14 cellular contexts compared by ENCODE assay signal in the genomic region with DNA sequence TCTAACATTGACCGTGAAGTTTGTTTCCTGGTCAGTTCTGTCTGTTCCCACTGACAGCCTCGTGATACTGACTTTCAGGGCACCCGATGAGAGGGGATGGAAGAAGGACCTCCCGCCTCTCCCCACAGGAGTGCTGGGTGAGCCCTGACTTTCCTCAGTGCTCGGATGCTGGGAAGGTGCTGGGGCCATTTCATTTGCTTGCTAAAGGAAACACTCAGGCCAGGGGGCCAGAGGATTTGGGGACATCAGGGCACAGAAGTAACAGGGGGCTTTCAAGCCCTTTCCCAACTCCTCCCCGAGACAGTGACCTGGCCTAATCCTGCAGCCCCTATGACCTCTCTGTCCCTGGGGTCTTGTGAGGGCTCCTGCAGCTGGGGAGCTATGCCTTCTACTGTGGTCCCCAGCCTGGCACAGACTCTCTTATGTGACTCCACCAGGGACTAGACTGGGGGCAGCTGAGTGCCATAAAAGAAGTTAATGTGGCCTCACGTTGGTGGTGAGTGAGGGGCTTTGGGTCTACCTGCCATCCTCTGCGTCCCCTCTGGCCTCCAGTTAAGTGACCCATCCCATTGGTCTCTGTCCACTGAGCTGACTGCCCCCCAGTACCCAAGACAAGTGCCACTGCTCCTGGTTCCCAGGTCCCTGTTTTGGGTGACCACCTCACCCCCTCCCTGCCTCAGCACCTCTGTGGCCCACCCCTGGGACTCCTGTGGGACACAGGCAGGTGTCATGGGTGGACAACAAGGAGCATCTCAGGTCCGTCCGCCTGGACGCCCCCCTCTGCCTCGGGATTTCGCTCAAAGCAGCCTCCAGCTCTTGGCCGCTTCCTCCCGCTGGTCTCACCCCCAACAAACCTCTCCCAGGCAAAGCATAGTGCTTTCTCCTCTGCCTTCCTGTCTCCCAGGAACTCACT. TPM values are rescaled to one million over a fixed set of nuclear protein-coding genes. Genes with fewer than 3 reads are reported as not detected.
DNase-seq lines count a peak whose midpoint lies in the region; ATAC-seq and TF ChIP-seq lines count a peak whose summit lies in the region.
"Had no signal": no experiment of that assay in that cellular context is flagged by ENCODE, and none has a peak within 500 bp of the region (broad histone marks: within the 10 kb centered on the region; RNA-seq: fewer than 3 reads in every experiment).

No MANE protein-coding gene starts in this region.

- peaks cover 10% of the 10 kb centered on the region for H3K4me1 Mint-ChIP-seq in endothelial cell (ENCODE audit: unreplicated experiment)
- H3K4me1 Mint-ChIP-seq: CD4-positive, CD25-positive, alpha-beta regulatory T cell had no signal

- no peaks in the 10 kb centered on the region for H3K27me3 Mint-ChIP-seq in endothelial cell (ENCODE audit: unreplicated experiment)

- H3K27me3 ChIP-seq in IMR-90 (ENCODE audit: control insufficient read depth, insufficient read depth, low read length): no peaks in the 10 kb centered on the region
- H3K27me3 ChIP-seq in neuronal stem cell (ENCODE audit: control insufficient read depth in 3 of 3, insufficient read depth in 3 of 3, low read depth in 1 of 3, low read length in 3 of 3): no peaks in the 10 kb centered on the region
- H3K27me3 ChIP-seq: BLaER1 had no signal

- H4K20me1 ChIP-seq in IMR-90 (ENCODE audit: insufficient read depth, low read length): no peaks in the 10 kb centered on the region
- H4K20me1 ChIP-seq: BLaER1 had no signal

- H3K18ac ChIP-seq in IMR-90 (ENCODE audit: low read depth, low read length) (no peak overlapping the region), neuronal stem cell (ENCODE audit: low read length) (peak overlapping the region; percentile 67)

- no peak overlapping the region for H2AK9ac ChIP-seq in IMR-90 (replicated peaks; ENCODE audit: low read depth, low read length, poor library complexity)

- H2AFZ ChIP-seq in IMR-90 (replicated peaks; ENCODE audit: low read length, poor library complexity) (peak overlapping the region; percentile 18), neuronal stem cell (ENCODE audit: low read length) (no peak overlapping the region)

- H3K9ac ChIP-seq in IMR-90 (ENCODE audit: low read depth, low read length): no peak overlapping the region
- no peak overlapping the region for H3K9ac ChIP-seq in neuronal stem cell (ENCODE audit: low read depth, low read length, poor library complexity)
- H3K9ac ChIP-seq: BLaER1 had no signal

- H4K5ac ChIP-seq in IMR-90 (ENCODE audit: low read depth, low read length): no peak overlapping the region

- no peak overlapping the region for H2BK120ac ChIP-seq in IMR-90 (ENCODE audit: low read depth, low read length)
- H2BK120ac ChIP-seq in neuronal stem cell (ENCODE audit: low read depth, low read length): no peak overlapping the region

- H2BK12ac ChIP-seq in neuronal stem cell (ENCODE audit: low read length): peak overlapping the region; percentile 24

- H3K27ac ChIP-seq in IMR-90 (ENCODE audit: insufficient read depth, low read length) (no peak overlapping the region), neuronal stem cell (replicated peaks; ENCODE audit: low read length) (no peak overlapping the region)
- H3K27ac ChIP-seq: 22Rv1, BLaER1 had no signal

- no peaks in the 10 kb centered on the region for H3K79me1 ChIP-seq in IMR-90 (ENCODE audit: low read depth in 1 of 2, low read length in 2 of 2)
- no peaks in the 10 kb centered on the region for H3K79me1 ChIP-seq in neuronal stem cell (ENCODE audit: low read depth, low read length)

- H3K23ac ChIP-seq in IMR-90 (ENCODE audit: low read depth, low read length) (no peak overlapping the region), neuronal stem cell (ENCODE audit: low read depth, low read length, poor library complexity) (peak overlapping the region; percentile 39)

- no peak for TF ChIP-seq RAD21 in IMR-90 (IDR thresholded peaks at IDR 0.05; ENCODE audit: low read length)

- no peak overlapping the region for H3K4me3 Mint-ChIP-seq in endothelial cell (ENCODE audit: unreplicated experiment)
- H3K4me3 Mint-ChIP-seq: CD4-positive, CD25-positive, alpha-beta regulatory T cell had no signal

- H2AK5ac ChIP-seq in IMR-90 (ENCODE audit: low read depth, low read length) (peak overlapping the region; percentile 13; the same call in 1 of the 2 replicates), neuronal stem cell (ENCODE audit: low read depth, low read length) (peak overlapping the region; percentile 53)

- H2BK15ac ChIP-seq in IMR-90 (ENCODE audit: low read depth, low read length) (no peak overlapping the region), neuronal stem cell (ENCODE audit: low read length) (peak overlapping the region; percentile 28)

- no TSS peak for BruUV-seq in IMR-90 (replicated peaks; lab: Mats Ljungman, UMichigan)

- H3K56ac ChIP-seq in IMR-90 (ENCODE audit: extremely low read depth, insufficient read depth, low read length): no peak overlapping the region

- H3K36me3 ChIP-seq in IMR-90 (ENCODE audit: control insufficient read depth, insufficient read depth, low read length): no peaks in the 10 kb centered on the region
- H3K36me3 ChIP-seq in neuronal stem cell (replicated peaks in 1 of 2; ENCODE audit: control insufficient read depth in 2 of 2, insufficient read depth in 2 of 2, low read length in 2 of 2): no peaks in the 10 kb centered on the region
- H3K36me3 ChIP-seq: BLaER1 had no signal

- peaks cover 9% of the 10 kb centered on the region; the same call in 1 of the 2 replicates for H3K9me1 ChIP-seq in IMR-90 (ENCODE audit: insufficient read depth, low read length)

- no peaks in the 10 kb centered on the region for H3K9me3 ChIP-seq in IMR-90 (ENCODE audit: control insufficient read depth, insufficient read depth, low read length)
- no peaks in the 10 kb centered on the region for H3K9me3 ChIP-seq in neuronal stem cell (replicated peaks in 1 of 2; ENCODE audit: control insufficient read depth in 2 of 2, insufficient read depth in 1 of 2, low read depth in 1 of 2, low read length in 2 of 2)
- H3K9me3 ChIP-seq: BLaER1 had no signal

- in situ Hi-C loops in IMR-90 (cut with MboI; ENCODE audit: low sequenced_read_pairs): no loop called here

- H4K91ac ChIP-seq in IMR-90 (ENCODE audit: insufficient read depth, low read depth, low read length) (no peak overlapping the region), neuronal stem cell (ENCODE audit: low read depth, low read length, poor library complexity) (no peak overlapping the region)

- ATAC-seq in IMR-90 (ENCODE audit: low read depth) (no peak), GM18873 (IDR thresholded peaks at IDR 0.05; ENCODE audit: low FRiP score, unreplicated experiment) (no peak)

- WGBS in IMR-90 (ENCODE audit: extremely low coverage in 2 of 2, insufficient read length in 1 of 2), 2 experiments: 92% methylated on average over 2 of the region's 15 CpGs; no CpG with 5 or more reads in 1 of the 2 experiments
- WGBS in neuronal stem cell (ENCODE audit: extremely low coverage in 2 of 2, insufficient read length in 2 of 2, insufficient replicate concordance in 1 of 2), 2 donors: no CpG with 5 or more reads among the region's 15 CpGs

- H3K4me2 ChIP-seq in IMR-90 (ENCODE audit: low read depth, low read length): no peak overlapping the region
- H3K4me2 ChIP-seq in neuronal stem cell (ENCODE audit: insufficient read depth, low read length, poor library complexity, severe bottlenecking): no peak overlapping the region
- H3K4me2 ChIP-seq: BLaER1 had no signal

- no peaks in the 10 kb centered on the region for H3K9me3 Mint-ChIP-seq in endothelial cell (ENCODE audit: unreplicated experiment)

- H2BK20ac ChIP-seq in IMR-90 (ENCODE audit: low read depth, low read length): no peak overlapping the region

- dilution Hi-C loops in IMR-90 (cut with HindIII; ENCODE audit: low sequenced_read_pairs, unreplicated experiment): loop anchor here (25.0 kb wide), 1 partner anchor 88 kb away; no protein-coding TSS in a partner anchor

- intact Hi-C loops in IMR-90 (cut with micrococcal nuclease): no loop called here

- CTCF ChIA-PET in IMR-90 (lab: Yijun Ruan, JAX): interaction anchor here (1.1 to 1.4 kb wide), 2 partner anchors 12 to 88 kb away, joined by 3 to 4 read pairs; no protein-coding TSS in a partner anchor

- H2BK5ac ChIP-seq in IMR-90 (ENCODE audit: low read depth, low read length, poor library complexity, severe bottlenecking) (no peak overlapping the region), neuronal stem cell (ENCODE audit: low read length) (peak overlapping the region; percentile 63)

- TF ChIP-seq CTCF in IMR-90 (conservative IDR thresholded peaks at IDR 0.05; ENCODE audit: low read depth, low read length): no peak
- no peak for TF ChIP-seq CTCF in endothelial cell (IDR thresholded peaks at IDR 0.05; ENCODE audit: unreplicated experiment)

- H3K4me1 ChIP-seq in IMR-90 (ENCODE audit: control insufficient read depth, insufficient read depth, low read length) (peaks cover 12% of the 10 kb centered on the region), neuronal stem cell (ENCODE audit: control insufficient read depth in 2 of 2, insufficient read depth in 1 of 2, low read depth in 1 of 2, low read length in 2 of 2) (peaks cover 0 to 4% of the 10 kb centered on the region in 2 donors)

- H3K4ac ChIP-seq in IMR-90 (ENCODE audit: low read depth, low read length) (no peak overlapping the region), neuronal stem cell (ENCODE audit: low read length) (no peak overlapping the region)

- H3K36me3 Mint-ChIP-seq in endothelial cell (ENCODE audit: low read depth, unreplicated experiment): peaks cover 4% of the 10 kb centered on the region
- H3K36me3 Mint-ChIP-seq: CD4-positive, CD25-positive, alpha-beta regulatory T cell had no signal

- peak overlapping the region; percentile 31 for H3K27ac Mint-ChIP-seq in endothelial cell (ENCODE audit: unreplicated experiment)
- H3K27ac Mint-ChIP-seq: CD4-positive, CD25-positive, alpha-beta regulatory T cell had no signal

- H3K14ac ChIP-seq in IMR-90 (replicated peaks; ENCODE audit: low read depth, low read length) (no peak overlapping the region), neuronal stem cell (ENCODE audit: low read length) (no peak overlapping the region)

- no peak for TF ChIP-seq POLR2A in IMR-90 (IDR thresholded peaks at IDR 0.05; ENCODE audit: low read depth, low read length)

- POLR2A ChIA-PET in IMR-90 (lab: Charles Lee; ENCODE audit: unreplicated experiment): no interaction called here

- H3K4me3 ChIP-seq in IMR-90 (ENCODE audit: insufficient read depth, low read depth, low read length): no peak overlapping the region
- no peak overlapping the region for H3K4me3 ChIP-seq in neuronal stem cell (ENCODE audit: low read length in 2 of 2)
- H3K4me3 ChIP-seq: BLaER1 had no signal

- H4K8ac ChIP-seq in IMR-90 (ENCODE audit: low read depth in 2 of 2, low read length in 2 of 2) (no peak overlapping the region), neuronal stem cell (ENCODE audit: low read depth, low read length) (no peak overlapping the region)

- peak; percentile 30 for DNase-seq in activated effector memory CD4-positive, alpha-beta T cell treated with anti-CD3 and anti-CD28 coated beads, Interleukin-2, amount 50 U/mL, for 16 hours
- DNase-seq in activated effector memory CD4-positive, alpha-beta T cell treated with Interleukin-2 at 50 U/mL for 16 hours: no peak
- no peak for DNase-seq in IMR-90
- no peak for DNase-seq in endothelial cell (ENCODE audit: low spot score)
- no peak for DNase-seq in neuronal stem cell (ENCODE audit: low spot score)
- no peak for DNase-seq in NCI-H2171 treated with DMSO at 0.1 percent for 48 hours (lab: John Stamatoyannopoulos, UW)
- no peak for DNase-seq in NCI-H1092 treated with DMSO at 0.1 percent for 48 hours (lab: John Stamatoyannopoulos, UW)
- DNase-seq: AML-193; CD4-positive, CD25-positive, alpha-beta regulatory T cell; DMS53; GF-D8 had no signal

RNA-seq across cellular contexts. Expression of gene HSPA12A, which starts 33.4 kb away (rescaled TPM):
- total RNA-seq in IMR-90 (2012; rRNA removed) (16.1 and 18.6 TPM in 2 replicates), endothelial cell (ENCODE audit: unreplicated experiment) (2.8 TPM)
- polyA plus RNA-seq in IMR-90 (2012; rRNA removed): 14.6 and 16.7 TPM in 2 replicates
- 6.6 and 6.9 TPM in 2 replicates for polyA plus RNA-seq in IMR-90 (2012; cell fraction: cytosol; rRNA removed)
- polyA plus RNA-seq in IMR-90 (2012; cell fraction: nucleus; rRNA removed; ENCODE audit: low replicate concordance): 34.4 and 57.2 TPM in 2 replicates
- 3.1 TPM for polyA plus RNA-seq in neuronal stem cell (2013, experiment 1 of 2)
- 3.2 TPM for polyA plus RNA-seq in neuronal stem cell (2013, experiment 2 of 2)
